Comparison of ENCODE assay signal across 1 cellular context in genomic region chr19:3760871-3761361, GRCh38.
TF ChIP-seq lines count a peak whose summit lies in the region.

No MANE protein-coding gene starts in this region.

TF ChIP-seq in GM23338, 12 proteins besides CTCF, POLR2A, EP300 and RAD21 (continued from another document):
- no peak for TF ChIP-seq REST (IDR thresholded peaks at IDR 0.05; ENCODE audit: unreplicated experiment)
